1 cellular context compared by ENCODE assay signal in the genomic region with DNA sequence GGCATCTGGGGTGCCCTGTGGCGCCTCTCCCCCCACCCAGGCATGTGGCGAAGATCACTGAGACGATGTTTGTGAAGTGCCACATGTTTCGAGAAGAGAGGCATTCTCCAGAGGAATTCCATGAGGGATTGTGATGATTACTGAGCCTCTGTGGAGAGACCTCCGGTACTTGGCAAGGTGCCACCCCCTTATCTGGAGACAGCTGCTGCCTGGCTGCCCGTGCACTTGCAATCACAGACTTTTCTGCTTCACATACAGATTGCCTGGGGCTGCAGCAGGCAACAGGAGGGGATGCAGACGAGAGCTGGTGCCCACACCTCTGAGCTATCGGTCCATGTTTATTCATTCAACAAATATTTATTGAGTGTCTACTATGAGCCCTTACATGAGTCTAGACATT.
TF ChIP-seq lines count a peak whose summit lies in the region.

No MANE protein-coding gene starts in this region.

TF ChIP-seq in HEK293, 187 proteins besides CTCF, POLR2A, EP300 and RAD21 (continued from another document):
- TF ChIP-seq, protein P1, sequence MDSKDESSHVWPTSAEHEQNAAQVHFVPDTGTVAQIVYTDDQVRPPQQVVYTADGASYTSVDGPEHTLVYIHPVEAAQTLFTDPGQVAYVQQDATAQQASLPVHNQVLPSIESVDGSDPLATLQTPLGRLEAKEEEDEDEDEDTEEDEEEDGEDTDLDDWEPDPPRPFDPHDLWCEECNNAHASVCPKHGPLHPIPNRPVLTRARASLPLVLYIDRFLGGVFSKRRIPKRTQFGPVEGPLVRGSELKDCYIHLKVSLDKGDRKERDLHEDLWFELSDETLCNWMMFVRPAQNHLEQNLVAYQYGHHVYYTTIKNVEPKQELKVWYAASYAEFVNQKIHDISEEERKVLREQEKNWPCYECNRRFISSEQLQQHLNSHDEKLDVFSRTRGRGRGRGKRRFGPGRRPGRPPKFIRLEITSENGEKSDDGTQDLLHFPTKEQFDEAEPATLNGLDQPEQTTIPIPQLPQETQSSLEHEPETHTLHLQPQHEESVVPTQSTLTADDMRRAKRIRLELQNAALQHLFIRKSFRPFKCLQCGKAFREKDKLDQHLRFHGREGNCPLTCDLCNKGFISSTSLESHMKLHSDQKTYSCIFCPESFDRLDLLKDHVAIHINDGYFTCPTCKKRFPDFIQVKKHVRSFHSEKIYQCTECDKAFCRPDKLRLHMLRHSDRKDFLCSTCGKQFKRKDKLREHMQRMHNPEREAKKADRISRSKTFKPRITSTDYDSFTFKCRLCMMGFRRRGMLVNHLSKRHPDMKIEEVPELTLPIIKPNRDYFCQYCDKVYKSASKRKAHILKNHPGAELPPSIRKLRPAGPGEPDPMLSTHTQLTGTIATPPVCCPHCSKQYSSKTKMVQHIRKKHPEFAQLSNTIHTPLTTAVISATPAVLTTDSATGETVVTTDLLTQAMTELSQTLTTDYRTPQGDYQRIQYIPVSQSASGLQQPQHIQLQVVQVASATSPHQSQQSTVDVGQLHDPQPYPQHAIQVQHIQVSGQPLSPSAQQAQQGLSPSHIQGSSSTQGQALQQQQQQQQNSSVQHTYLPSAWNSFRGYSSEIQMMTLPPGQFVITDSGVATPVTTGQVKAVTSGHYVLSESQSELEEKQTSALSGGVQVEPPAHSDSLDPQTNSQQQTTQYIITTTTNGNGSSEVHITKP (tag by site-specific recombination; IDR thresholded peaks at IDR 0.05): no peak
- TF ChIP-seq, protein P2, sequence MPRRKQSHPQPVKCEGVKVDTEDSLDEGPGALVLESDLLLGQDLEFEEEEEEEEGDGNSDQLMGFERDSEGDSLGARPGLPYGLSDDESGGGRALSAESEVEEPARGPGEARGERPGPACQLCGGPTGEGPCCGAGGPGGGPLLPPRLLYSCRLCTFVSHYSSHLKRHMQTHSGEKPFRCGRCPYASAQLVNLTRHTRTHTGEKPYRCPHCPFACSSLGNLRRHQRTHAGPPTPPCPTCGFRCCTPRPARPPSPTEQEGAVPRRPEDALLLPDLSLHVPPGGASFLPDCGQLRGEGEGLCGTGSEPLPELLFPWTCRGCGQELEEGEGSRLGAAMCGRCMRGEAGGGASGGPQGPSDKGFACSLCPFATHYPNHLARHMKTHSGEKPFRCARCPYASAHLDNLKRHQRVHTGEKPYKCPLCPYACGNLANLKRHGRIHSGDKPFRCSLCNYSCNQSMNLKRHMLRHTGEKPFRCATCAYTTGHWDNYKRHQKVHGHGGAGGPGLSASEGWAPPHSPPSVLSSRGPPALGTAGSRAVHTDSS (tag by site-specific recombination; IDR thresholded peaks at IDR 0.05): no peak
- TF ChIP-seq ZNF391 (tag by site-specific recombination; IDR thresholded peaks at IDR 0.05; ENCODE audit: borderline replicate concordance, low read depth) (no peak), ZSCAN30 (tag by site-specific recombination; IDR thresholded peaks at IDR 0.05) (no peak), ZNF621 (tag by site-specific recombination; IDR thresholded peaks at IDR 0.05) (no peak), ZNF175 (tag by site-specific recombination; IDR thresholded peaks at IDR 0.05) (no peak), ZNF776 (tag by site-specific recombination; IDR thresholded peaks at IDR 0.05; ENCODE audit: borderline replicate concordance) (0 out of 2 replicates have a peak, but pooled peaks have one; percentile 38), SP7 (tag by site-specific recombination; IDR thresholded peaks at IDR 0.05) (no peak), ZNF354C (tag by site-specific recombination; IDR thresholded peaks at IDR 0.05; ENCODE audit: borderline replicate concordance, low read depth) (no peak), KLF1 (tag by site-specific recombination; IDR thresholded peaks at IDR 0.05) (no peak)
- TF ChIP-seq, protein P3, sequence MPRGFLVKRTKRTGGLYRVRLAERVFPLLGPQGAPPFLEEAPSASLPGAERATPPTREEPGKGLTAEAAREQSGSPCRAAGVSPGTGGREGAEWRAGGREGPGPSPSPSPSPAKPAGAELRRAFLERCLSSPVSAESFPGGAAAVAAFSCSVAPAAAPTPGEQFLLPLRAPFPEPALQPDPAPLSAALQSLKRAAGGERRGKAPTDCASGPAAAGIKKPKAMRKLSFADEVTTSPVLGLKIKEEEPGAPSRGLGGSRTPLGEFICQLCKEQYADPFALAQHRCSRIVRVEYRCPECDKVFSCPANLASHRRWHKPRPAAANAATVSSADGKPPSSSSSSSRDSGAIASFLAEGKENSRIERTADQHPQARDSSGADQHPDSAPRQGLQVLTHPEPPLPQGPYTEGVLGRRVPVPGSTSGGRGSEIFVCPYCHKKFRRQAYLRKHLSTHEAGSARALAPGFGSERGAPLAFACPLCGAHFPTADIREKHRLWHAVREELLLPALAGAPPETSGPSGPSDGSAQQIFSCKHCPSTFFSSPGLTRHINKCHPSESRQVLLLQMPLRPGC (tag by site-specific recombination; IDR thresholded peaks at IDR 0.05): no peak
